1 cellular context compared by ENCODE assay signal in the genomic region with DNA sequence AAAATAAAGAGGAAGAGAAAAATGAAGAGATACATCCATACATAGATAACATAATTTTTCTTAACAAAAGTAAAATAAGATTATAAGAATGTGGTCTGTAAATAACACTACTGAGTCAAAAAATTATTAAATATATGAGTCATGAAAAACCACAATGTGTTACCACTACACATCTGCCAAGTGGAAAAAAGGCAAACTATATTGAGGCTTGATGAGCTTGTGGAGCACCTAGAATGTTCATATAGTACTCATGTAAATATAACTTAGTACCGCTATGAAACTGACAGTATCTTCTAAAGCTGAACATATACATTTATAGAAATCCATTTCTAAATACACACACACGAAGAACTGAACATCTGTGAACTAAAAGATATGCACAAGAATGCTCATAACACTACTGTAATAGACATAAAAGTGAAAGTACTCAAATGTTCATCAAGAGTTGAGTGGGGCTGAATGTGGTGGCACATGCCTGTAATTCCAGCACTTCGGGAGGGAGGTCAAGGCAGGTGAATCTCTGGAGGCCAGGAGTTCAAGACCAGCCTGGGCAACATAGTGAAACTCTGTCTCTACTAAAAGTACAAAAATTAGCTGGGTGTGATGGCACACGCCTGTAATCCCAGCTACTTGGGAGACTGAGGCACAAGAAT.
TF ChIP-seq lines count a peak whose summit lies in the region.

No MANE protein-coding gene starts in this region.

TF ChIP-seq in HepG2, 621 proteins besides CTCF, POLR2A, EP300 and RAD21:
- TF ChIP-seq ZNF24 (IDR thresholded peaks at IDR 0.05) (no peak), MTF1 (CRISPR knock-in tag; IDR thresholded peaks at IDR 0.05) (no peak), SMAD9 (CRISPR knock-in tag; IDR thresholded peaks at IDR 0.05) (no peak), PAX8 (CRISPR knock-in tag; IDR thresholded peaks at IDR 0.05; ENCODE audit: borderline replicate concordance) (no peak)
